14 cellular contexts compared by ENCODE assay signal in the genomic region with DNA sequence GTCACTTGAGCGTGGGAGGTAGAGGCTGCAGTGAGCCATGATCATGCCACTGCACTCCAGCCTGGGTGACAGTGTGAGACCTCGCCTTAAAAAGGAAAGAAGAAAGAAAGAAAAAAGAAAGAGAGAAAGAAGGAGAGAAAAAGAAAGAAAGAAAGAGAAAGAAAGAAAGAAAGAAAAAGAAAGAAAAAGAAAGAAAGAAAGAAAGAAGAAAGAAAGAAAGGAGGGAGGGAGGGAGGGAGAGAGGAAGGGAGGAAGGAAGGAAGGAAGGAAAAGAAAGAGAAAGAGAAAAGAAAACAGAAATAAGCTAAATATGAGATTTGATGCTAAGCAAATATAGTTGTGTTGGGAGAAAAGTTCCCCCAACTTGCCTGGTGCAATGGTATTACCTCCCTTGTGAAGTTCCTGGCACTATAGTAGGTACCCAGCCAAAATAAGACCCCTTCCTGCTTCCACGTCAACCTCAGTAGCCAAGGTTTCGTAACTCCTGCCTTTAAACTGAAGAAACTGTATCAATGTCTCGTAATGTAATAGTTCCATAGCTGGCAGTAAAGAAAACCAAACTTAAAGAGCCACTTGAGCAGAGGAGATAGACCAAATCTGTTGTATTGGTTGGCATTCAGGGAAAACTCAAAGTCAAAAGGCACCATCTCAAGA.
DNase-seq lines count a peak whose midpoint lies in the region; ATAC-seq, FAIRE-seq and TF ChIP-seq lines count a peak whose summit lies in the region.
"Had no signal": no experiment of that assay in that cellular context is flagged by ENCODE, and none has a peak within 500 bp of the region (broad histone marks: within the 10 kb centered on the region; RNA-seq: fewer than 3 reads in every experiment).

No MANE protein-coding gene starts in this region.

- H4K20me1 ChIP-seq in keratinocyte (ENCODE audit: control insufficient read depth, extremely low read depth, insufficient read depth, low read length): no peaks in the 10 kb centered on the region

- H3K27me3 ChIP-seq in HL-60 (ENCODE audit: insufficient read depth, poor library complexity, severe bottlenecking) (no peaks in the 10 kb centered on the region), keratinocyte (ENCODE audit: control insufficient read depth, extremely low read depth, insufficient read depth, low read length) (no peaks in the 10 kb centered on the region)
- H3K27me3 ChIP-seq: BE2C, tibial artery had no signal

- no peaks in the 10 kb centered on the region for H3K79me2 ChIP-seq in keratinocyte (ENCODE audit: control insufficient read depth, insufficient read depth, low read length)

- H3K27ac ChIP-seq in HL-60 (replicated peaks) (peak overlapping the region; percentile 50), keratinocyte (ENCODE audit: control insufficient read depth, insufficient read depth, low read length) (no peak overlapping the region), coronary artery (no peak overlapping the region)
- H3K27ac ChIP-seq: tibial artery had no signal

- DNase-seq in HL-60 (ENCODE audit: low read depth in 1 of 2, low spot score in 1 of 2): peak in 1 of 2 experiments; percentile 31
- DNase-seq in keratinocyte (ENCODE audit: low read depth, low spot score): no peak
- no peak for DNase-seq in HuH-7 (ENCODE audit: low spot score)
- DNase-seq in coronary artery (ENCODE audit: low spot score): no peak
- no peak for DNase-seq in NCI-H1694 treated with DMSO at 0.1 percent for 48 hours (lab: John Stamatoyannopoulos, UW)
- DNase-seq: activated CD4-positive, alpha-beta memory T cell treated with anti-CD3 and anti-CD28 coated beads, Interleukin-2, amount 10 ng/mL, durations not matched to agents 7 days and 5 days; BE2C; MM.1S; natural killer cell; tibial artery had no signal

- no peaks in the 10 kb centered on the region for H3K9me3 ChIP-seq in keratinocyte (ENCODE audit: control insufficient read depth, low read depth, low read length)
- H3K9me3 ChIP-seq: BE2C, tibial artery had no signal

- TF ChIP-seq CTCF in HL-60 (IDR thresholded peaks at IDR 0.05; ENCODE audit: insufficient read depth, low read length) (no peak), keratinocyte (optimal IDR thresholded peaks at IDR 0.05 in 1 of 3, IDR thresholded peaks at IDR 0.05 in 1 of 3, conservative IDR thresholded peaks at IDR 0.05 in 1 of 3; ENCODE audit: extremely low read depth in 1 of 3, insufficient read depth in 2 of 3, low read length in 3 of 3) (no peak), coronary artery (IDR thresholded peaks at IDR 0.05) (no peak)

- no peak overlapping the region for H3K9ac ChIP-seq in keratinocyte (ENCODE audit: control insufficient read depth, extremely low read depth, insufficient read depth, low read length)

- H3K9me1 ChIP-seq in keratinocyte (ENCODE audit: control insufficient read depth, extremely low read depth, insufficient read depth, low read length): no peaks in the 10 kb centered on the region

- no peaks in the 10 kb centered on the region for H3K36me3 ChIP-seq in keratinocyte (ENCODE audit: control insufficient read depth in 2 of 2, extremely low read depth in 1 of 2, insufficient read depth in 2 of 2, low read length in 2 of 2)
- H3K36me3 ChIP-seq: BE2C, tibial artery had no signal

- H3K4me3 ChIP-seq in HL-60 (replicated peaks; ENCODE audit: insufficient read depth, low read length) (no peak overlapping the region), keratinocyte (ENCODE audit: control insufficient read depth in 2 of 3, extremely low read depth in 1 of 3, insufficient read depth in 2 of 3, low read depth in 1 of 3, low read length in 3 of 3) (no peak overlapping the region), coronary artery (no peak overlapping the region)
- H3K4me3 ChIP-seq: tibial artery had no signal

- peak overlapping the region; percentile 28 for H2AFZ ChIP-seq in keratinocyte (ENCODE audit: control insufficient read depth, low read length)

- peak overlapping the region; percentile 30 for H3K4me2 ChIP-seq in keratinocyte (ENCODE audit: control insufficient read depth, extremely low read depth, insufficient read depth, low read depth, low read length)

- FAIRE-seq in keratinocyte (lab: Jason Lieb, UNC): no peak
- FAIRE-seq: colon had no signal

- dilution Hi-C loops in keratinocyte (cut with MboI; ENCODE audit: extremely low pct_ligation_motif_present, low sequenced_read_pairs): no loop called here

- peaks cover 5% of the 10 kb centered on the region for H3K4me1 ChIP-seq in keratinocyte (ENCODE audit: control insufficient read depth, extremely low read depth, insufficient read depth, low read length)
- H3K4me1 ChIP-seq: BE2C had no signal

- ATAC-seq in GM18867 (IDR thresholded peaks at IDR 0.05; ENCODE audit: unreplicated experiment) (peak; percentile 8), GM21786 (IDR thresholded peaks at IDR 0.05; ENCODE audit: unreplicated experiment) (peak; percentile 1), HG03469 (IDR thresholded peaks at IDR 0.05; ENCODE audit: unreplicated experiment) (no peak)
- ATAC-seq: natural killer cell had no signal
